Comparison of ENCODE assay signal across 16 cellular contexts in genomic region chr1:93471911-93472310, GRCh38. TPM values are rescaled to one million over a fixed set of nuclear protein-coding genes. Genes with fewer than 3 reads are reported as not detected.
DNase-seq lines count a peak whose midpoint lies in the region; ATAC-seq and TF ChIP-seq lines count a peak whose summit lies in the region.
"Had no signal": no experiment of that assay in that cellular context is flagged by ENCODE, and none has a peak within 500 bp of the region (broad histone marks: within the 10 kb centered on the region; RNA-seq: fewer than 3 reads in every experiment).

No MANE protein-coding gene starts in this region.

- no peak overlapping the region for H2AFZ ChIP-seq in smooth muscle cell (ENCODE audit: low read depth)
- H2AFZ ChIP-seq: parathyroid adenoma had no signal

- H3K9me3 ChIP-seq in smooth muscle cell (replicated peaks; ENCODE audit: low read depth) = no peaks in the 10 kb centered on the region

- DNase-seq in activated CD4-positive, alpha-beta T cell treated with anti-CD3 and anti-CD28 coated beads, Interleukin-2, amount 10 ng/mL, durations not matched to agents 24 days and 14 days = peak; percentile 5
- no peak for DNase-seq in activated CD4-positive, alpha-beta T cell treated with anti-CD3 and anti-CD28 coated beads for 36 hours
- peak; percentile 53 for DNase-seq in fibroblast of the conjunctiva (ENCODE audit: low read depth)
- no peak for DNase-seq in smooth muscle cell (lab: John Stamatoyannopoulos, UW; ENCODE audit: unreplicated experiment)
- no peak for DNase-seq in activated CD8-positive, alpha-beta memory T cell treated with anti-CD3 and anti-CD28 coated beads, Interleukin-2, amount 10 ng/mL, durations not matched to agents 7 days and 5 days
- DNase-seq: activated T-cell treated with anti-CD3 and anti-CD28 coated beads, Interleukin-2, amount 50 U/mL, for 72 hours; AML-193; GDM1; Karpas-422; NCI-H345; substantia nigra; WERI-Rb-1 had no signal

- no peaks in the 10 kb centered on the region for H3K36me3 Mint-ChIP-seq in activated CD4-positive, alpha-beta T cell treated with anti-CD3 and anti-CD28 coated beads, Interleukin-2, amount 10 ng/mL, durations not matched to agents 24 days and 14 days (ENCODE audit: low read depth)
- no peaks in the 10 kb centered on the region for H3K36me3 Mint-ChIP-seq in activated CD4-positive, alpha-beta T cell treated with anti-CD3 and anti-CD28 coated beads for 36 hours (ENCODE audit: low read depth)
- no peaks in the 10 kb centered on the region for H3K36me3 Mint-ChIP-seq in activated CD8-positive, alpha-beta memory T cell treated with anti-CD3 and anti-CD28 coated beads, Interleukin-2, amount 10 ng/mL, durations not matched to agents 7 days and 5 days

- CTCF ChIA-PET in activated CD4-positive, alpha-beta T cell treated with anti-CD3 and anti-CD28 coated beads for 36 hours (lab: Charles Lee) = no interaction called here
- CTCF ChIA-PET in activated CD8-positive, alpha-beta memory T cell treated with anti-CD3 and anti-CD28 coated beads, Interleukin-2, amount 10 ng/mL, durations not matched to agents 7 days and 5 days (lab: Charles Lee) = no interaction called here

- intact Hi-C loops in activated CD4-positive, alpha-beta T cell treated with anti-CD3 and anti-CD28 coated beads, Interleukin-2, amount 10 ng/mL, durations not matched to agents 24 days and 14 days (cut with micrococcal nuclease) = no loop called here
- intact Hi-C loops in activated CD4-positive, alpha-beta T cell treated with anti-CD3 and anti-CD28 coated beads for 36 hours (cut with DNase I, micrococcal nuclease) = no loop called here

- H3K9me3 Mint-ChIP-seq in activated CD4-positive, alpha-beta T cell treated with anti-CD3 and anti-CD28 coated beads, Interleukin-2, amount 10 ng/mL, durations not matched to agents 24 days and 14 days = no peaks in the 10 kb centered on the region
- H3K9me3 Mint-ChIP-seq in activated CD4-positive, alpha-beta T cell treated with anti-CD3 and anti-CD28 coated beads for 36 hours (ENCODE audit: low read depth) = peaks cover 4% of the 10 kb centered on the region
- H3K9me3 Mint-ChIP-seq in activated CD8-positive, alpha-beta memory T cell treated with anti-CD3 and anti-CD28 coated beads, Interleukin-2, amount 10 ng/mL, durations not matched to agents 7 days and 5 days (ENCODE audit: low read depth) = no peaks in the 10 kb centered on the region

- no peak for TF ChIP-seq CTCF in smooth muscle cell (IDR thresholded peaks at IDR 0.05; ENCODE audit: borderline replicate concordance, insufficient read depth, poor library complexity, severe bottlenecking)

- ATAC-seq in activated CD4-positive, alpha-beta T cell treated with anti-CD3 and anti-CD28 coated beads for 36 hours = no peak
- ATAC-seq in SK-N-SH treated with all-trans-retinoic acid at 6 μM for 48 hours (peak; percentile 86), HG03025 (IDR thresholded peaks at IDR 0.05; ENCODE audit: low FRiP score, unreplicated experiment) (no peak), GM21619 (IDR thresholded peaks at IDR 0.05; ENCODE audit: unreplicated experiment) (no peak)
- no peak for ATAC-seq in activated CD8-positive, alpha-beta memory T cell treated with anti-CD3 and anti-CD28 coated beads, Interleukin-2, amount 10 ng/mL, durations not matched to agents 7 days and 5 days
- ATAC-seq: activated T-cell treated with anti-CD3 and anti-CD28 coated beads, Interleukin-2, amount 50 U/mL, for 72 hours had no signal

- no peak overlapping the region for H3K4me3 Mint-ChIP-seq in activated CD4-positive, alpha-beta T cell treated with anti-CD3 and anti-CD28 coated beads, Interleukin-2, amount 10 ng/mL, durations not matched to agents 24 days and 14 days
- H3K4me3 Mint-ChIP-seq in activated CD4-positive, alpha-beta T cell treated with anti-CD3 and anti-CD28 coated beads for 36 hours = no peak overlapping the region
- H3K4me3 Mint-ChIP-seq in activated CD8-positive, alpha-beta memory T cell treated with anti-CD3 and anti-CD28 coated beads, Interleukin-2, amount 10 ng/mL, durations not matched to agents 7 days and 5 days = no peak overlapping the region
- H3K4me3 Mint-ChIP-seq: activated T-cell treated with anti-CD3 and anti-CD28 coated beads, Interleukin-2, amount 50 U/mL, for 72 hours had no signal

- H3K27ac ChIP-seq in smooth muscle cell (ENCODE audit: low read depth) = peak overlapping the region; percentile 17
- H3K27ac ChIP-seq: parathyroid adenoma, WERI-Rb-1 had no signal

- H3F3A ChIP-seq in smooth muscle cell (ENCODE audit: low read depth) = peaks cover 6% of the 10 kb centered on the region

- peak overlapping the region; percentile 2 for H3K4me2 ChIP-seq in smooth muscle cell

- POLR2A ChIA-PET in activated CD4-positive, alpha-beta T cell treated with anti-CD3 and anti-CD28 coated beads for 36 hours (lab: Charles Lee) = no interaction called here

- H3K4me1 ChIP-seq in smooth muscle cell (ENCODE audit: low read depth) = peaks cover 5% of the 10 kb centered on the region

- H3K27me3 Mint-ChIP-seq in activated CD4-positive, alpha-beta T cell treated with anti-CD3 and anti-CD28 coated beads, Interleukin-2, amount 10 ng/mL, durations not matched to agents 24 days and 14 days = peaks cover 1% of the 10 kb centered on the region
- no peaks in the 10 kb centered on the region for H3K27me3 Mint-ChIP-seq in activated CD4-positive, alpha-beta T cell treated with anti-CD3 and anti-CD28 coated beads for 36 hours
- H3K27me3 Mint-ChIP-seq in activated CD8-positive, alpha-beta memory T cell treated with anti-CD3 and anti-CD28 coated beads, Interleukin-2, amount 10 ng/mL, durations not matched to agents 7 days and 5 days = peaks cover 24% of the 10 kb centered on the region

- no peaks in the 10 kb centered on the region for H3K4me1 Mint-ChIP-seq in activated CD4-positive, alpha-beta T cell treated with anti-CD3 and anti-CD28 coated beads, Interleukin-2, amount 10 ng/mL, durations not matched to agents 24 days and 14 days
- no peaks in the 10 kb centered on the region for H3K4me1 Mint-ChIP-seq in activated CD4-positive, alpha-beta T cell treated with anti-CD3 and anti-CD28 coated beads for 36 hours
- H3K4me1 Mint-ChIP-seq in activated CD8-positive, alpha-beta memory T cell treated with anti-CD3 and anti-CD28 coated beads, Interleukin-2, amount 10 ng/mL, durations not matched to agents 7 days and 5 days = no peaks in the 10 kb centered on the region

- no peak overlapping the region for H3K27ac Mint-ChIP-seq in activated CD4-positive, alpha-beta T cell treated with anti-CD3 and anti-CD28 coated beads, Interleukin-2, amount 10 ng/mL, durations not matched to agents 24 days and 14 days
- no peak overlapping the region for H3K27ac Mint-ChIP-seq in activated CD4-positive, alpha-beta T cell treated with anti-CD3 and anti-CD28 coated beads for 36 hours
- H3K27ac Mint-ChIP-seq in activated CD8-positive, alpha-beta memory T cell treated with anti-CD3 and anti-CD28 coated beads, Interleukin-2, amount 10 ng/mL, durations not matched to agents 7 days and 5 days = no peak overlapping the region
- H3K27ac Mint-ChIP-seq: activated T-cell treated with anti-CD3 and anti-CD28 coated beads, Interleukin-2, amount 50 U/mL, for 72 hours had no signal

- no peaks in the 10 kb centered on the region for H3K27me3 ChIP-seq in smooth muscle cell (ENCODE audit: low read depth)

- WGBS in smooth muscle cell (ENCODE audit: low lambda C conversion rate) = 53% methylated on average over 1 of the region's 1 CpG

- H3K36me3 ChIP-seq in smooth muscle cell (ENCODE audit: low read depth) = no peaks in the 10 kb centered on the region
- H3K36me3 ChIP-seq: WERI-Rb-1 had no signal

- H3K79me2 ChIP-seq in smooth muscle cell (ENCODE audit: low read depth) = peaks cover 98% of the 10 kb centered on the region

- peaks cover 98% of the 10 kb centered on the region for H4K20me1 ChIP-seq in smooth muscle cell (ENCODE audit: low read depth)

- H3K4me3 ChIP-seq in smooth muscle cell = no peak overlapping the region

- H3K9ac ChIP-seq in smooth muscle cell (ENCODE audit: low read depth) = no peak overlapping the region
- H3K9ac ChIP-seq: parathyroid adenoma had no signal

TF ChIP-seq in SK-N-SH treated with all-trans-retinoic acid at 6 μM for 48 hours, 23 proteins besides CTCF, POLR2A, EP300 and RAD21:
- TF ChIP-seq SNAI2 (CRISPR knock-in tag; IDR thresholded peaks at IDR 0.05) = no peak
- TF ChIP-seq ZFP30 (CRISPR knock-in tag; IDR thresholded peaks at IDR 0.05) = peak; percentile 67
- peak; percentile 69 for TF ChIP-seq ISL1 (CRISPR knock-in tag; IDR thresholded peaks at IDR 0.05)
TF ChIP-seq in SK-N-SH treated with all-trans-retinoic acid at 6 μM for 48 hours: peak in this region for 2.

RNA-seq across cellular contexts. Expression of gene FNBP1L, which starts 24.0 kb away (rescaled TPM):
- total RNA-seq in activated CD4-positive, alpha-beta T cell treated with anti-CD3 and anti-CD28 coated beads, Interleukin-2, amount 10 ng/mL, durations not matched to agents 24 days and 14 days = 0.14 and 0.24 TPM in 2 replicates
- total RNA-seq in activated CD4-positive, alpha-beta T cell treated with anti-CD3 and anti-CD28 coated beads for 36 hours = 1 to 10 TPM; 1.2 to 1.4 TPM
- 60.4 and 77.9 TPM in 2 replicates for total RNA-seq in smooth muscle cell
- 18.7 and 32.8 TPM in 2 replicates for polyA plus RNA-seq in smooth muscle cell
- total RNA-seq in activated CD8-positive, alpha-beta memory T cell treated with anti-CD3 and anti-CD28 coated beads, Interleukin-2, amount 10 ng/mL, durations not matched to agents 7 days and 5 days = under 1 TPM; 0.12 to 0.42 TPM

Comparison
In these comparisons a context has a peak if more than half of its experiments do, and no peak if none do; other contexts are left out.
1. DNase-seq: peak in activated CD4-positive, alpha-beta T cell treated with anti-CD3 and anti-CD28 coated beads, Interleukin-2, amount 10 ng/mL, durations not matched to agents 24 days and 14 days (single experiment) and fibroblast of the conjunctiva (single experiment); none in activated CD4-positive, alpha-beta T cell treated with anti-CD3 and anti-CD28 coated beads for 36 hours (single experiment), smooth muscle cell (single experiment) and activated CD8-positive, alpha-beta memory T cell treated with anti-CD3 and anti-CD28 coated beads, Interleukin-2, amount 10 ng/mL, durations not matched to agents 7 days and 5 days (single experiment).
2. RNA of gene FNBP1L, which starts 24.0 kb away (total RNA-seq): 60.4 to 77.9 TPM in smooth muscle cell; 1.2 to 1.4 TPM in activated CD4-positive, alpha-beta T cell treated with anti-CD3 and anti-CD28 coated beads for 36 hours, 0.12 to 0.42 TPM in activated CD8-positive, alpha-beta memory T cell treated with anti-CD3 and anti-CD28 coated beads, Interleukin-2, amount 10 ng/mL, durations not matched to agents 7 days and 5 days and 0.14 to 0.24 TPM in activated CD4-positive, alpha-beta T cell treated with anti-CD3 and anti-CD28 coated beads, Interleukin-2, amount 10 ng/mL, durations not matched to agents 24 days and 14 days; every median in the first group is over 10 times any median in the second.